In genomic region chrX:68511255-68511654, GRCh38 we compare ENCODE assay signal across 7 cellular contexts. TPM values are rescaled to one million over a fixed set of nuclear protein-coding genes. Genes with fewer than 3 reads are reported as not detected.
A peak's percentile ranks its signal among the peaks of the same experiment; 100 is the strongest.
DNase-seq lines count a peak whose midpoint lies in the region; ATAC-seq, FAIRE-seq and TF ChIP-seq lines count a peak whose summit lies in the region.

No MANE protein-coding gene starts in this region.

- no peak overlapping the region for H2BK120ac ChIP-seq in mesenchymal stem cell (ENCODE audit: low read depth, low read length)

- no peak overlapping the region for H3K27ac Mint-ChIP-seq in Caco-2 (ENCODE audit: unreplicated experiment)

- no peak for TF ChIP-seq POLR2A in GM12892 (IDR thresholded peaks at IDR 0.05; ENCODE audit: low read depth, low read length)

- ATAC-seq in HG02970 (IDR thresholded peaks at IDR 0.05; ENCODE audit: low FRiP score, unreplicated experiment), result peak; percentile 69

- H3K18ac ChIP-seq in mesenchymal stem cell (ENCODE audit: low read depth in 1 of 2, low read length in 2 of 2), result no peak overlapping the region

- H3K79me1 ChIP-seq in mesenchymal stem cell (replicated peaks; ENCODE audit: low read length, poor library complexity, severe bottlenecking), result peaks cover 4% of the 10 kb centered on the region

- H2BK5ac ChIP-seq in mesenchymal stem cell (ENCODE audit: low read depth, low read length, poor library complexity, severe bottlenecking), result no peak overlapping the region

- H3K27me3 ChIP-seq in Caco-2 (replicated peaks; ENCODE audit: control insufficient read depth, insufficient read depth, low read length) (no peaks in the 10 kb centered on the region), mesenchymal stem cell (ENCODE audit: control insufficient read depth in 1 of 2, insufficient read depth in 1 of 2, low read length in 2 of 2) (peaks cover 0 to 15% of the 10 kb centered on the region in 2 experiments)

- H3K36me3 ChIP-seq in Caco-2 (ENCODE audit: control insufficient read depth, insufficient read depth, low read length), result no peaks in the 10 kb centered on the region
- peaks cover 9 to 33% of the 10 kb centered on the region in 2 experiments for H3K36me3 ChIP-seq in mesenchymal stem cell (ENCODE audit: control insufficient read depth in 1 of 2, insufficient read depth in 2 of 2, low read depth in 1 of 2, low read length in 2 of 2)

- H4K8ac ChIP-seq in mesenchymal stem cell (ENCODE audit: low read length), result no peak overlapping the region

- no peak overlapping the region for H3K9ac ChIP-seq in mesenchymal stem cell (ENCODE audit: low read length)

- CTCF ChIA-PET in Caco-2 (lab: Charles Lee), result interaction anchor here (0.7 kb wide), 1 partner anchor 199 kb away, joined by 5 read pairs; no protein-coding TSS in a partner anchor

- POLR2A ChIA-PET in Caco-2 (lab: Charles Lee), result no interaction called here

- H3K4me1 ChIP-seq in Caco-2, result no peaks in the 10 kb centered on the region
- H3K4me1 ChIP-seq in mesenchymal stem cell (ENCODE audit: control insufficient read depth, insufficient read depth, low read depth, low read length), result no peaks in the 10 kb centered on the region

- no peak overlapping the region for H2AFZ ChIP-seq in mesenchymal stem cell (ENCODE audit: low read depth, low read length)

- no peak overlapping the region for H2BK15ac ChIP-seq in mesenchymal stem cell (ENCODE audit: low read depth, poor library complexity, severe bottlenecking)

- H3K23ac ChIP-seq in mesenchymal stem cell (ENCODE audit: low read length in 2 of 2), result no peak overlapping the region

- no peaks in the 10 kb centered on the region for H3K9me3 Mint-ChIP-seq in Caco-2 (ENCODE audit: unreplicated experiment)

- H3K27me3 Mint-ChIP-seq in Caco-2 (ENCODE audit: insufficient read depth, unreplicated experiment), result no peaks in the 10 kb centered on the region

- no peak overlapping the region for H3K4me2 ChIP-seq in mesenchymal stem cell (ENCODE audit: low read length, poor library complexity, severe bottlenecking)

- BruUV-seq in Caco-2 (replicated peaks; lab: Mats Ljungman, UMichigan), result no TSS peak

- H3K4me3 Mint-ChIP-seq in Caco-2 (ENCODE audit: unreplicated experiment), result no peak overlapping the region

- peak in 1 of 2 experiments; percentile 55 for DNase-seq in Caco-2
- DNase-seq in GM12892 (ENCODE audit: insufficient read length), result no peak
- DNase-seq in NCI-H69 (lab: John Stamatoyannopoulos, UW), result peak; percentile 45
- DNase-seq in central memory CD4-positive, alpha-beta T cell, result peak; percentile 19
- peak; percentile 52 for DNase-seq in mesenchymal stem cell
- no peak for DNase-seq in middle frontal gyrus (ENCODE audit: extremely low spot score, low spot score)

- H3K4me3 ChIP-seq in Caco-2 (ENCODE audit: low read depth, low read length) (no peak overlapping the region), mesenchymal stem cell (ENCODE audit: insufficient read depth in 1 of 2, low read depth in 1 of 2, low read length in 2 of 2) (no peak overlapping the region)

- H3K9me3 ChIP-seq in Caco-2 (no peaks in the 10 kb centered on the region), mesenchymal stem cell (ENCODE audit: control insufficient read depth, low read length) (no peaks in the 10 kb centered on the region)

- H3K27ac ChIP-seq in mesenchymal stem cell (ENCODE audit: low read length, poor library complexity, severe bottlenecking), result no peak overlapping the region

- H3K36me3 Mint-ChIP-seq in Caco-2 (ENCODE audit: insufficient read depth, unreplicated experiment), result peaks cover 34% of the 10 kb centered on the region

- H3K14ac ChIP-seq in mesenchymal stem cell (ENCODE audit: low read length in 2 of 2), result no peak overlapping the region

- H3K4ac ChIP-seq in mesenchymal stem cell (ENCODE audit: low read depth in 1 of 2, low read length in 2 of 2), result no peak overlapping the region

- FAIRE-seq in GM12892 (lab: Jason Lieb, UNC), result peak; percentile 57

- H2AK5ac ChIP-seq in mesenchymal stem cell (ENCODE audit: low read length, severe bottlenecking), result no peak overlapping the region

- TF ChIP-seq CTCF in Caco-2 (IDR thresholded peaks at IDR 0.05; ENCODE audit: insufficient read depth in 1 of 2, low read depth in 1 of 2, low read length in 1 of 2, severe bottlenecking in 1 of 2, unreplicated experiment in 1 of 2), result peak; percentile 63 to 66

- WGBS in mesenchymal stem cell, result 86% methylated on average over 1 of the region's 3 CpGs

- no peak overlapping the region for H4K91ac ChIP-seq in mesenchymal stem cell (ENCODE audit: low read length)

- intact Hi-C loops in Caco-2 (cut with micrococcal nuclease; ENCODE audit: unreplicated experiment), result loop anchor here (1.0 to 5.0 kb wide), 3 partner anchors 186 to 314 kb away; no protein-coding TSS in a partner anchor

- no peak overlapping the region for H2BK12ac ChIP-seq in mesenchymal stem cell (ENCODE audit: low read length in 2 of 2)

- peaks cover 7% of the 10 kb centered on the region for H3K4me1 Mint-ChIP-seq in Caco-2 (ENCODE audit: low read depth, unreplicated experiment)

RNA-seq across cellular contexts. Expression of gene YIPF6, which starts 12.4 kb away (rescaled TPM):
- total RNA-seq in Caco-2 (2022), result 42.0 and 43.5 TPM in 2 replicates
- polyA plus RNA-seq in GM12892 (2012; ENCODE audit: missing spikeins), result 8.1 TPM
- 15.5 TPM for polyA plus RNA-seq in mesenchymal stem cell (2013, experiment 1 of 2)
- polyA plus RNA-seq in mesenchymal stem cell (2013, experiment 2 of 2), result 16.5 TPM

Comparison
In these comparisons a context has a peak if more than half of its experiments do, and no peak if none do; other contexts are left out.
1. DNase-seq: peak in NCI-H69 (single experiment), central memory CD4-positive, alpha-beta T cell (single experiment) and mesenchymal stem cell (single experiment); none in GM12892 (single experiment) and middle frontal gyrus (single experiment).